In genomic region chr19:29143183-29143582, GRCh38 we compare ENCODE assay signal across 29 cellular contexts.
"Had no signal": no experiment of that assay in that cellular context is flagged by ENCODE, and none has a peak within 500 bp of the region (broad histone marks: within the 10 kb centered on the region; RNA-seq: fewer than 3 reads in every experiment).

No MANE protein-coding gene starts in this region.

- FAIRE-seq: pancreas had no signal

- H3K36me3 ChIP-seq: neutrophil, pancreas, spleen, suprapubic skin, tibial nerve, upper lobe of left lung, uterus had no signal

- H3K27me3 ChIP-seq: neutrophil, pancreas, testis, tibial nerve, upper lobe of left lung, uterus had no signal

- ATAC-seq: naive thymus-derived CD8-positive, alpha-beta T cell; natural killer cell treated with Interleukin-12 subunit alpha and Interleukin-12 subunit beta and Interleukin-15 and Interleukin-18, amount 100 ng/mL, for 72 hours; pancreas; psoas muscle; right cardiac atrium; sciatic nerve; stimulated activated memory B cell treated with anti-CD40 and anti-IgM and Interleukin-4, amounts not matched to agents 10 μg/mL and 1 μg/mL and 100 μg/mL, for 72 hours; stimulated activated naive CD8-positive, alpha-beta T cell treated with anti-CD3 and anti-CD28 coated beads, Interleukin-15, amount 100 ng/mL, for 72 hours; stimulated activated naive CD8-positive, alpha-beta T cell treated with anti-CD3 and anti-CD28 coated beads, Interleukin-15, Interleukin-2, amounts not matched to agents 100 U/mL and 50 U/mL, for 24 hours had no signal

- H3K4me3 ChIP-seq: pancreas, psoas muscle, skin epidermis, smooth muscle cell, spleen, suprapubic skin, testis, tibial nerve, upper lobe of left lung, uterus had no signal

- H3K27ac ChIP-seq: neutrophil, pancreas, psoas muscle, skin epidermis, spleen, suprapubic skin, testis, tibial nerve, upper lobe of left lung, uterus had no signal

- H3K4me2 ChIP-seq: smooth muscle cell had no signal

- H3K9me3 ChIP-seq: pancreas, testis had no signal

- DNase-seq: naive B cell; naive thymus-derived CD8-positive, alpha-beta T cell; nephron progenitor cell; nucleus accumbens; pancreas; psoas muscle; right cardiac atrium; spleen; stimulated activated CD4-positive, alpha-beta T cell treated with anti-CD3 and anti-CD28 coated beads, Interleukin-12 subunit alpha, Interleukin-12 subunit beta, amount 100 ng/mL, for 4 hours; stimulated activated CD4-positive, alpha-beta T cell treated with anti-CD3 and anti-CD28 coated beads, Interleukin-1b, Interleukin-23, amount 100 ng/mL, for 48 hours; stimulated activated CD4-positive, alpha-beta T cell treated with anti-CD3 and anti-CD28 coated beads, Interleukin-4, amount 100 ng/mL, for 1 hour; stimulated activated CD4-positive, alpha-beta T cell treated with anti-CD3 and anti-CD28 coated beads, Interleukin-4, amount 100 ng/mL, for 4 hours; stimulated activated CD8-positive, alpha-beta memory T cell treated with anti-CD3 and anti-CD28 coated beads, Interleukin-4, amount 100 ng/mL, for 48 hours; stimulated activated naive CD4-positive, alpha-beta T cell; stimulated activated naive CD8-positive, alpha-beta T cell treated with anti-CD3 and anti-CD28 coated beads, Interleukin-15, amount 100 ng/mL, for 72 hours; stimulated activated naive CD8-positive, alpha-beta T cell treated with anti-CD3 and anti-CD28 coated beads, Interleukin-15, Interleukin-2, amounts not matched to agents 100 U/mL and 50 U/mL, for 24 hours; substantia nigra; testis; trophoblast cell; upper lobe of left lung; uterus had no signal

- H3K4me1 ChIP-seq: pancreas, psoas muscle, spleen, suprapubic skin, testis, tibial nerve, upper lobe of left lung, uterus had no signal
